In genomic region chr11:121367434-121367833, GRCh38 we compare ENCODE assay signal across 1 cellular context.
TF ChIP-seq lines count a peak whose summit lies in the region.

No MANE protein-coding gene starts in this region.

TF ChIP-seq in GM12878, 131 proteins besides CTCF, POLR2A, EP300 and RAD21 (continued from another document and continues in another):
- TF ChIP-seq RELA (IDR thresholded peaks at IDR 0.05; ENCODE audit: borderline replicate concordance, partially characterized antibody) (no peak), RCOR1 (conservative IDR thresholded peaks at IDR 0.05; ENCODE audit: low read depth, low read length) (no peak), ESRRA (IDR thresholded peaks at IDR 0.05; ENCODE audit: low read length) (no peak), MEF2A (IDR thresholded peaks at IDR 0.05; ENCODE audit: insufficient read depth, low read depth, low read length) (0 out of 2 replicates have a peak, but pooled peaks have one; percentile 29), NFIC (IDR thresholded peaks at IDR 0.05; ENCODE audit: low read depth, low read length) (peak; percentile 77), SMAD5 (IDR thresholded peaks at IDR 0.05; ENCODE audit: low read depth) (no peak), STAT3 (IDR thresholded peaks at IDR 0.05; ENCODE audit: low read depth, low read length) (no peak), NKRF (conservative IDR thresholded peaks at IDR 0.05) (no peak), TCF3 (IDR thresholded peaks at IDR 0.05; ENCODE audit: borderline replicate concordance, insufficient read depth, low read depth, low read length) (no peak), TCF12 (IDR thresholded peaks at IDR 0.05; ENCODE audit: low read depth, low read length) (peak; percentile 54; the same call in 1 of the 2 replicates), SMC3 (IDR thresholded peaks at IDR 0.05; ENCODE audit: borderline replicate concordance, low read length) (no peak), ZSCAN29 (IDR thresholded peaks at IDR 0.05) (no peak), MEF2B (IDR thresholded peaks at IDR 0.05; ENCODE audit: partially characterized antibody, poor library complexity, severe bottlenecking) (peak; percentile 99), PML (IDR thresholded peaks at IDR 0.05; ENCODE audit: low read length) (peak; percentile 62; the same call in 1 of the 2 replicates), SUZ12 (IDR thresholded peaks at IDR 0.05; ENCODE audit: unreplicated experiment) (no peak), FOXM1 (IDR thresholded peaks at IDR 0.05; ENCODE audit: low read depth, low read length) (peak; percentile 65; the same call in 1 of the 2 replicates), BCL11A (IDR thresholded peaks at IDR 0.05; ENCODE audit: low read depth, low read length) (peak; percentile 27; the same call in 1 of the 2 replicates), CREM (IDR thresholded peaks at IDR 0.05; ENCODE audit: low read depth) (peak; percentile 36; the same call in 1 of the 2 replicates), EGR1 (IDR thresholded peaks at IDR 0.05; ENCODE audit: borderline replicate concordance in 1 of 2, low read depth in 2 of 2, low read length in 2 of 2) (no peak), BHLHE40 (IDR thresholded peaks at IDR 0.05; ENCODE audit: borderline replicate concordance in 1 of 2, low read depth in 2 of 2, low read length in 1 of 2) (peak; percentile 23 to 68; a peak in 3 of 4 replicates), MXI1 (IDR thresholded peaks at IDR 0.05; ENCODE audit: low read depth, low read length) (no peak), DPF2 (IDR thresholded peaks at IDR 0.05) (peak; percentile 67), GATAD2B (conservative IDR thresholded peaks at IDR 0.05; ENCODE audit: low read depth) (peak; percentile 85; the same call in 1 of the 2 replicates), E2F8 (IDR thresholded peaks at IDR 0.05; ENCODE audit: low read depth, partially characterized antibody) (no peak), CREB1 (IDR thresholded peaks at IDR 0.05; ENCODE audit: low read depth) (peak; percentile 20; the same call in 1 of the 2 replicates), TCF7 (IDR thresholded peaks at IDR 0.05; ENCODE audit: borderline replicate concordance) (0 out of 2 replicates have a peak, but pooled peaks have one; percentile 2), SMAD1 (IDR thresholded peaks at IDR 0.05; ENCODE audit: low read depth, partially characterized antibody) (peak; percentile 100), TBL1XR1 (IDR thresholded peaks at IDR 0.05; ENCODE audit: low read depth, low read length) (no peak), POLR2AphosphoS5 (IDR thresholded peaks at IDR 0.05; ENCODE audit: low read length) (peak; percentile 75), GABPA (IDR thresholded peaks at IDR 0.05; ENCODE audit: low read depth) (no peak), ZNF274 (IDR thresholded peaks at IDR 0.05; ENCODE audit: insufficient read depth, insufficient read length) (no peak), ZNF217 (IDR thresholded peaks at IDR 0.05) (no peak), MTA3 (IDR thresholded peaks at IDR 0.05; ENCODE audit: borderline replicate concordance, low read length) (peak; percentile 66; the same call in 1 of the 2 replicates), HCFC1 (IDR thresholded peaks at IDR 0.05; ENCODE audit: low read length) (no peak), NR2C2 (IDR thresholded peaks at IDR 0.05; ENCODE audit: borderline replicate concordance, control insufficient read depth, insufficient read length, low read depth) (no peak), EED (IDR thresholded peaks at IDR 0.05; ENCODE audit: low read depth) (peak; percentile 37; the same call in 1 of the 2 replicates), FOXK2 (IDR thresholded peaks at IDR 0.05) (no peak), JUNB (IDR thresholded peaks at IDR 0.05) (peak; percentile 46), IKZF2 (IDR thresholded peaks at IDR 0.05) (peak; percentile 77 to 81; a peak in 3 of 4 replicates), BRCA1 (IDR thresholded peaks at IDR 0.05; ENCODE audit: low read depth, low read length) (no peak), BACH1 (IDR thresholded peaks at IDR 0.05; ENCODE audit: borderline replicate concordance) (no peak), RBBP5 (conservative IDR thresholded peaks at IDR 0.05) (no peak), IRF5 (IDR thresholded peaks at IDR 0.05; ENCODE audit: borderline replicate concordance) (no peak), ZNF687 (IDR thresholded peaks at IDR 0.05) (peak; percentile 49; the same call in 1 of the 2 replicates), CUX1 (IDR thresholded peaks at IDR 0.05; ENCODE audit: insufficient replicate concordance, low read depth, low read length) (peak; percentile 54), TAF1 (IDR thresholded peaks at IDR 0.05; ENCODE audit: borderline replicate concordance, low read depth, low read length) (0 out of 2 replicates have a peak, but pooled peaks have one; percentile 29), ZBED1 (IDR thresholded peaks at IDR 0.05; ENCODE audit: borderline replicate concordance) (no peak), POU2F2 (IDR thresholded peaks at IDR 0.05; ENCODE audit: borderline replicate concordance, low read depth, low read length) (peak; percentile 21; the same call in 1 of the 3 replicates), NR2F1 (conservative IDR thresholded peaks at IDR 0.05) (peak; percentile 58; the same call in 1 of the 2 replicates), ATF7 (IDR thresholded peaks at IDR 0.05; ENCODE audit: low read depth) (peak; percentile 69), PAX5 (IDR thresholded peaks at IDR 0.05; ENCODE audit: borderline replicate concordance, low read depth, low read length) (peak; percentile 86; the same call in 1 of the 2 replicates), STAT1 (conservative IDR thresholded peaks at IDR 0.05) (no peak), ASH2L (IDR thresholded peaks at IDR 0.05; ENCODE audit: borderline replicate concordance, low read depth) (no peak)
- TF ChIP-seq, protein P1, sequence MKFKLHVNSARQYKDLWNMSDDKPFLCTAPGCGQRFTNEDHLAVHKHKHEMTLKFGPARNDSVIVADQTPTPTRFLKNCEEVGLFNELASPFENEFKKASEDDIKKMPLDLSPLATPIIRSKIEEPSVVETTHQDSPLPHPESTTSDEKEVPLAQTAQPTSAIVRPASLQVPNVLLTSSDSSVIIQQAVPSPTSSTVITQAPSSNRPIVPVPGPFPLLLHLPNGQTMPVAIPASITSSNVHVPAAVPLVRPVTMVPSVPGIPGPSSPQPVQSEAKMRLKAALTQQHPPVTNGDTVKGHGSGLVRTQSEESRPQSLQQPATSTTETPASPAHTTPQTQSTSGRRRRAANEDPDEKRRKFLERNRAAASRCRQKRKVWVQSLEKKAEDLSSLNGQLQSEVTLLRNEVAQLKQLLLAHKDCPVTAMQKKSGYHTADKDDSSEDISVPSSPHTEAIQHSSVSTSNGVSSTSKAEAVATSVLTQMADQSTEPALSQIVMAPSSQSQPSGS (IDR thresholded peaks at IDR 0.05; ENCODE audit: low read length), result peak; percentile 92
